1 cellular context compared by ENCODE assay signal in genomic region chr13:110377178-110378175, GRCh38.
TF ChIP-seq lines count a peak whose summit lies in the region.

No MANE protein-coding gene starts in this region.

TF ChIP-seq in IMR-90, 13 proteins besides CTCF, POLR2A, EP300 and RAD21:
- TF ChIP-seq SMC3 (IDR thresholded peaks at IDR 0.05; ENCODE audit: low read depth, low read length) (no peak), MAFK (IDR thresholded peaks at IDR 0.05; ENCODE audit: low read depth, low read length) (no peak), ELK1 (IDR thresholded peaks at IDR 0.05; ENCODE audit: borderline replicate concordance, low read depth, low read length) (no peak), NFE2L2 (IDR thresholded peaks at IDR 0.05; ENCODE audit: low read depth, low read length) (no peak), MXI1 (IDR thresholded peaks at IDR 0.05; ENCODE audit: borderline replicate concordance, low read depth, low read length) (no peak)
